In the genomic region with DNA sequence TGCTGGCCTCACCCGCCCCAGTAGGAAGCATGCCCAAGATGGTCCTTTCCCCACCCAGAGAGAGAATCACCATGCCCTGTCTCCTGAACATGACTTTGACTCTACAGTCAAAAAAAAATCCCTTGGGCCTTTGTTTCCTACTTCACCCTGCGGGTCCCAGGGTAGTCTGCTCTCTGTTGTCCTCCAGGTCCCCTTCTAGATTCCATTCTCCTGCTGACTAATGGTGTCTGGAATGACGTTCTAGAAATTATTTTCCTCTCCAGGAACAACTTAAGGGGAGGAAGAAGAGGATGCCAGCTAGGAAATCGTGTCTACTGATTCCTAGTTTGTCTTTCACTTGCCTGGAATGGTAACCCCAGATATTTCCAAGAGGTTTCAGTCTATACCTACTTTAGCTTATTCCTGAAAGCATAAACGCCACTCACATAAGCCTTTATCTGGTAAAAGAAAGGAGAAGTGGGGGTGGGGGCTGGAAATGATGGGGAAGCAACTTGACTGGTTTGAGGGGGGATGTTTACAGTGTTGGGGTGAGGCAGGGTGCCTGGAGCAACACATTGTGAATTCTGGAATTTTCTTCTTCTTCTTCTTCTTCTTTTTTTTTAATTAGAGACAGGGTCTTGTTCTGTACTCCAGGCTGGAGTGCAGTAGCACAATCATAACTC, we compare ENCODE assay signal across 14 cellular contexts.
DNase-seq lines count a peak whose midpoint lies in the region; FAIRE-seq and TF ChIP-seq lines count a peak whose summit lies in the region.
"Had no signal": no experiment of that assay in that cellular context is flagged by ENCODE, and none has a peak within 500 bp of the region (broad histone marks: within the 10 kb centered on the region; RNA-seq: fewer than 3 reads in every experiment).

No MANE protein-coding gene starts in this region.

- no peak for TF ChIP-seq EP300 in esophagus muscularis mucosa (IDR thresholded peaks at IDR 0.05)

- H3K9ac ChIP-seq in endothelial cell of umbilical vein (replicated peaks; ENCODE audit: extremely low read depth, insufficient read depth, low read length) = no peak overlapping the region
- no peak overlapping the region for H3K9ac ChIP-seq in smooth muscle cell (ENCODE audit: low read depth)

- peaks cover 7% of the 10 kb centered on the region for H3K36me3 Mint-ChIP-seq in activated CD4-positive, alpha-beta T cell treated with anti-CD3 and anti-CD28 coated beads, Interleukin-2, amount 10 ng/mL, durations not matched to agents 24 days and 14 days (ENCODE audit: low read depth)

- H3K9me3 ChIP-seq in endothelial cell of umbilical vein (replicated peaks; ENCODE audit: control insufficient read depth, insufficient read depth, low read length) (no peaks in the 10 kb centered on the region), smooth muscle cell (replicated peaks; ENCODE audit: low read depth) (no peaks in the 10 kb centered on the region), esophagus muscularis mucosa (no peaks in the 10 kb centered on the region)

- H3K79me2 ChIP-seq in endothelial cell of umbilical vein (ENCODE audit: control insufficient read depth, insufficient read depth, low read length) (no peaks in the 10 kb centered on the region), smooth muscle cell (ENCODE audit: low read depth) (no peaks in the 10 kb centered on the region)

- WGBS in smooth muscle cell (ENCODE audit: low lambda C conversion rate) = 63% methylated on average over 5 of the region's 5 CpGs
- WGBS in esophagus muscularis mucosa = 43% methylated on average over 5 of the region's 5 CpGs

- H3K9me1 ChIP-seq in endothelial cell of umbilical vein (replicated peaks; ENCODE audit: control insufficient read depth, extremely low read depth, insufficient read depth, low read length) = no peaks in the 10 kb centered on the region

- no peak overlapping the region for H3K4me2 ChIP-seq in endothelial cell of umbilical vein (ENCODE audit: insufficient read depth, low read length)
- H3K4me2 ChIP-seq in smooth muscle cell = peak overlapping the region; percentile 36

- H3K4me3 ChIP-seq in endothelial cell of umbilical vein (replicated peaks in 1 of 3; ENCODE audit: insufficient read depth in 1 of 3, low read depth in 1 of 3, low read length in 3 of 3) = no peak overlapping the region
- H3K4me3 ChIP-seq in smooth muscle cell = no peak overlapping the region
- no peak overlapping the region for H3K4me3 ChIP-seq in esophagus muscularis mucosa

- TF ChIP-seq CTCF in endothelial cell of umbilical vein (IDR thresholded peaks at IDR 0.05; ENCODE audit: extremely low read depth in 1 of 2, insufficient read depth in 1 of 2, low read depth in 1 of 2, low read length in 2 of 2) = no peak
- no peak for TF ChIP-seq CTCF in smooth muscle cell (IDR thresholded peaks at IDR 0.05; ENCODE audit: borderline replicate concordance, insufficient read depth, poor library complexity, severe bottlenecking)
- TF ChIP-seq CTCF in GM13977 (IDR thresholded peaks at IDR 0.05; ENCODE audit: extremely low read depth, insufficient read depth, missing control alignments) = no peak
- no peak for TF ChIP-seq CTCF in esophagus muscularis mucosa (IDR thresholded peaks at IDR 0.05)

- DNase-seq in activated CD4-positive, alpha-beta T cell treated with anti-CD3 and anti-CD28 coated beads, Interleukin-2, amount 10 ng/mL, durations not matched to agents 24 days and 14 days = no peak
- DNase-seq in activated CD4-positive, alpha-beta T cell treated with anti-CD3 and anti-CD28 coated beads for 4 hours = no peak
- DNase-seq in MV-4-11 (lab: John Stamatoyannopoulos, UW) (peak; percentile 21), endothelial cell of umbilical vein (ENCODE audit: low read depth, low spot score) (peak; percentile 33), smooth muscle cell (lab: John Stamatoyannopoulos, UW; ENCODE audit: unreplicated experiment) (no peak), NCI-H226 (no peak), GM13977 (ENCODE audit: low spot score) (no peak), esophagus muscularis mucosa (ENCODE audit: extremely low spot score) (no peak)
- DNase-seq: aorta, DMS79, H7, NCI-H1092, NCI-H510A had no signal

- H4K20me1 ChIP-seq in endothelial cell of umbilical vein (replicated peaks; ENCODE audit: control insufficient read depth, extremely low read depth, insufficient read depth, low read length) = no peaks in the 10 kb centered on the region
- no peaks in the 10 kb centered on the region for H4K20me1 ChIP-seq in smooth muscle cell (ENCODE audit: low read depth)

- H3K27me3 ChIP-seq in endothelial cell of umbilical vein (ENCODE audit: control insufficient read depth in 2 of 2, insufficient read depth in 2 of 2, low read length in 2 of 2) = no peaks in the 10 kb centered on the region
- H3K27me3 ChIP-seq in smooth muscle cell (ENCODE audit: low read depth) = no peaks in the 10 kb centered on the region
- no peaks in the 10 kb centered on the region for H3K27me3 ChIP-seq in esophagus muscularis mucosa

- peaks cover 15% of the 10 kb centered on the region for H3K9me3 Mint-ChIP-seq in activated CD4-positive, alpha-beta T cell treated with anti-CD3 and anti-CD28 coated beads, Interleukin-2, amount 10 ng/mL, durations not matched to agents 24 days and 14 days

- no peaks in the 10 kb centered on the region for H3K27me3 Mint-ChIP-seq in activated CD4-positive, alpha-beta T cell treated with anti-CD3 and anti-CD28 coated beads, Interleukin-2, amount 10 ng/mL, durations not matched to agents 24 days and 14 days

- CTCF ChIA-PET in endothelial cell of umbilical vein (lab: Charles Lee) = interaction anchor here (0.9 to 1.3 kb wide), 3 partner anchors 95 to 233 kb away, joined by 3 to 4 read pairs (median 3); no protein-coding TSS in a partner anchor

- in situ Hi-C loops in GM13977 (cut with MboI; ENCODE audit: low pct_unique_long_range_greater_than_20kb, low sequenced_read_pairs, unreplicated experiment) = no loop called here

- peak; percentile 77 for FAIRE-seq in endothelial cell of umbilical vein (lab: Jason Lieb, UNC)
- FAIRE-seq: GM12892 had no signal

- no peaks in the 10 kb centered on the region for H3K36me3 ChIP-seq in endothelial cell of umbilical vein (ENCODE audit: control insufficient read depth in 2 of 2, extremely low read depth in 1 of 2, insufficient read depth in 2 of 2, low read length in 2 of 2)
- H3K36me3 ChIP-seq in smooth muscle cell (ENCODE audit: low read depth) = no peaks in the 10 kb centered on the region
- H3K36me3 ChIP-seq in esophagus muscularis mucosa = no peaks in the 10 kb centered on the region

- POLR2A ChIA-PET in endothelial cell of umbilical vein (lab: Charles Lee) = no interaction called here

- TF ChIP-seq POLR2A in endothelial cell of umbilical vein (IDR thresholded peaks at IDR 0.05; ENCODE audit: low read depth, low read length) = no peak
- no peak for TF ChIP-seq POLR2A in esophagus muscularis mucosa (IDR thresholded peaks at IDR 0.05; ENCODE audit: low read depth)

- no peaks in the 10 kb centered on the region for H3F3A ChIP-seq in smooth muscle cell (ENCODE audit: low read depth)

- peaks cover 17% of the 10 kb centered on the region for H3K4me1 ChIP-seq in endothelial cell of umbilical vein (ENCODE audit: control insufficient read depth, extremely low read depth, insufficient read depth, low read length)
- H3K4me1 ChIP-seq in smooth muscle cell (ENCODE audit: low read depth) = no peaks in the 10 kb centered on the region
- peaks cover 4 to 14% (median 9%) of the 10 kb centered on the region in 4 donors for H3K4me1 ChIP-seq in esophagus muscularis mucosa

- H3K27ac Mint-ChIP-seq in activated CD4-positive, alpha-beta T cell treated with anti-CD3 and anti-CD28 coated beads, Interleukin-2, amount 10 ng/mL, durations not matched to agents 24 days and 14 days = no peak overlapping the region

- H3K27ac ChIP-seq in endothelial cell of umbilical vein (ENCODE audit: insufficient read depth, low read depth, low read length) (no peak overlapping the region), smooth muscle cell (ENCODE audit: low read depth) (no peak overlapping the region), esophagus muscularis mucosa (replicated peaks in 1 of 4) (no peak overlapping the region)

- intact Hi-C loops in activated CD4-positive, alpha-beta T cell treated with anti-CD3 and anti-CD28 coated beads, Interleukin-2, amount 10 ng/mL, durations not matched to agents 24 days and 14 days (cut with micrococcal nuclease) = loop anchor here (5.0 kb wide), 1 partner anchor 94 kb away; a partner anchor contains a TSS
- intact Hi-C loops in endothelial cell of umbilical vein (cut with micrococcal nuclease) (no loop called here), esophagus muscularis mucosa (cut with DNase I) (no loop called here)

- peaks cover 25% of the 10 kb centered on the region for H3K4me1 Mint-ChIP-seq in activated CD4-positive, alpha-beta T cell treated with anti-CD3 and anti-CD28 coated beads, Interleukin-2, amount 10 ng/mL, durations not matched to agents 24 days and 14 days

- BruUV-seq in endothelial cell of umbilical vein (replicated peaks; lab: Mats Ljungman, UMichigan) = no TSS peak

- H3K4me3 Mint-ChIP-seq in activated CD4-positive, alpha-beta T cell treated with anti-CD3 and anti-CD28 coated beads, Interleukin-2, amount 10 ng/mL, durations not matched to agents 24 days and 14 days = peak overlapping the region; percentile 24

- peak overlapping the region; percentile 44 for H2AFZ ChIP-seq in endothelial cell of umbilical vein (ENCODE audit: low read depth, low read length)
- H2AFZ ChIP-seq in smooth muscle cell (ENCODE audit: low read depth) = no peak overlapping the region

- dilution Hi-C loops in endothelial cell of umbilical vein (cut with MboI; ENCODE audit: extremely low pct_ligation_motif_present, low sequenced_read_pairs) = no loop called here

TF ChIP-seq in endothelial cell of umbilical vein, 7 proteins besides CTCF, POLR2A, EP300 and RAD21:
- TF ChIP-seq GATA2 (IDR thresholded peaks at IDR 0.05; ENCODE audit: insufficient read depth, insufficient read length, low read depth, low read length) (no peak), FOS (IDR thresholded peaks at IDR 0.05; ENCODE audit: borderline replicate concordance, insufficient read depth, low read length) (peak; percentile 13)

Comparison
In these comparisons a context has a peak if more than half of its experiments do, and no peak if none do; other contexts are left out.
1. DNase-seq: peak in MV-4-11 (single experiment) and endothelial cell of umbilical vein (single experiment); none in activated CD4-positive, alpha-beta T cell treated with anti-CD3 and anti-CD28 coated beads, Interleukin-2, amount 10 ng/mL, durations not matched to agents 24 days and 14 days (single experiment), activated CD4-positive, alpha-beta T cell treated with anti-CD3 and anti-CD28 coated beads for 4 hours (0 of 2), smooth muscle cell (single experiment), NCI-H226 (single experiment), GM13977 (single experiment) and esophagus muscularis mucosa (single experiment).